In the genomic region with DNA sequence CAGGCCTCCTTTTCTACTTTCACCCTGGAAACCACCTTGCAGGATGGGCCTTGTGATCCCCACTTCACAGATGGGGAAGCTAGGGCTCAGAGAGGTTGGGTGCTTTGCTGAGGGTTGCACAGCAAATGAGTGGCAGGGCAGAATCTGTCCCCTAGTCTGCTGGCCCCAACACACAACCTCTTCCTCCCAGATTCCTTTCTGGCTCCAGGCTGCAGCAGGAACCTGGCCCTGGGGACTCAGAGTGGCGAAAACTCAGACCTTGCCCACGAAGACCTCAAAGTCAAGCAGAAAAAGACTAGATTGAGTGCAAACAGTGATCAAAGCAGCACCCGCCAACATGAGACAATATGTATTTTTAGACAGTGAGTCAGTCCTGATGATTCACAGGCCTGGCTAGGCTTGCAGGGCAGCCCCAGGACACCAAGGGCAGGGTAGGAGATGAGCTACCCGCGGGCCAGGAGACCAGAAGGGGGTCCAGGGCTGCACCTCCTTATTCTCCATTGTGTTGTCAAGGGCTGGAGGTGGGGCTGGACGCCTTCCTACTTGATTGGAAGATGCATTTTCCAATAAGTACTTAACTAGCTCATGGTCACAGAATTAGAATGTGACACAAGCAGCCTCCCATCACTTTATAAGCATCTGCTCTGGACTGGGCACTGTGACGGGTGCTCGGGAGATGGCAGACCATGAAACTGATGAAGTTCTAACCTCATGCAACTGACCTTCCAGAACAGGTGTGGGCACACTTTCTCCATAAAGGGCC, we compare ENCODE assay signal across 13 cellular contexts. TPM values are rescaled to one million over a fixed set of nuclear protein-coding genes. Genes with fewer than 3 reads are reported as not detected.
A peak's percentile ranks its signal among the peaks of the same experiment; 100 is the strongest.
DNase-seq lines count a peak whose midpoint lies in the region; ATAC-seq, FAIRE-seq and TF ChIP-seq lines count a peak whose summit lies in the region.
"Had no signal": no experiment of that assay in that cellular context is flagged by ENCODE, and none has a peak within 500 bp of the region (broad histone marks: within the 10 kb centered on the region; RNA-seq: fewer than 3 reads in every experiment).

No MANE protein-coding gene starts in this region.

- peaks cover 0 to 11% (median 9%) of the 10 kb centered on the region in 4 donors for H3K4me1 ChIP-seq in sigmoid colon
- no peaks in the 10 kb centered on the region for H3K4me1 ChIP-seq in tibial nerve

- no peak for TF ChIP-seq POLR2A in sigmoid colon (IDR thresholded peaks at IDR 0.05)
- TF ChIP-seq POLR2A in GM12892 (IDR thresholded peaks at IDR 0.05; ENCODE audit: low read depth, low read length) = no peak
- TF ChIP-seq POLR2A in tibial nerve (IDR thresholded peaks at IDR 0.05) = no peak

- no peaks in the 10 kb centered on the region for H3K9me3 ChIP-seq in sigmoid colon
- no peaks in the 10 kb centered on the region for H3K9me3 ChIP-seq in tibial nerve
- H3K9me3 ChIP-seq: esophagus muscularis mucosa had no signal

- intact Hi-C loops in sigmoid colon (cut with DNase I) = no loop called here

- TF ChIP-seq EP300 in sigmoid colon (IDR thresholded peaks at IDR 0.05) = no peak
- no peak for TF ChIP-seq EP300 in tibial nerve (IDR thresholded peaks at IDR 0.05)

- peak; percentile 92 for FAIRE-seq in HTR-8/SVneo (lab: Jason Lieb, UNC)
- no peak for FAIRE-seq in GM12892 (lab: Jason Lieb, UNC)

- 80 to 83% methylated on average over 8 of the region's 8 CpGs for WGBS in sigmoid colon, 2 donors
- 60 to 82% methylated on average over 8 of the region's 8 CpGs for WGBS in tibial nerve, 2 donors

- no peak for DNase-seq in HTR-8/SVneo (ENCODE audit: insufficient read length, low spot score)
- DNase-seq in sigmoid colon = peak; percentile 27
- DNase-seq in NCI-H1694 (lab: John Stamatoyannopoulos, UW) = no peak
- no peak for DNase-seq in GM12892 (ENCODE audit: insufficient read length)
- no peak for DNase-seq in cortex of kidney (lab: John Stamatoyannopoulos, UW)
- DNase-seq in tibial nerve (ENCODE audit: low spot score in 2 of 2) = no peak
- DNase-seq: amniotic stem cell had no signal

- ATAC-seq in GM18870 (IDR thresholded peaks at IDR 0.05; ENCODE audit: unreplicated experiment) (peak; percentile 83), esophagus mucosa (peak; percentile 87)

- H3K27ac ChIP-seq in sigmoid colon (no peak overlapping the region), tibial nerve (no peak overlapping the region)
- H3K27ac ChIP-seq: esophagus muscularis mucosa had no signal

- no peak for TF ChIP-seq CTCF in sigmoid colon (IDR thresholded peaks at IDR 0.05)
- no peak for TF ChIP-seq CTCF in tibial nerve (IDR thresholded peaks at IDR 0.05)

- H3K4me3 ChIP-seq in sigmoid colon = no peak overlapping the region
- no peak overlapping the region for H3K4me3 ChIP-seq in tibial nerve
- H3K4me3 ChIP-seq: esophagus muscularis mucosa, skin epidermis had no signal

- H3K36me3 ChIP-seq in sigmoid colon = no peaks in the 10 kb centered on the region
- H3K36me3 ChIP-seq in tibial nerve = no peaks in the 10 kb centered on the region
- H3K36me3 ChIP-seq: esophagus muscularis mucosa had no signal

- no peaks in the 10 kb centered on the region for H3K27me3 ChIP-seq in sigmoid colon
- H3K27me3 ChIP-seq in tibial nerve = no peaks in the 10 kb centered on the region
- H3K27me3 ChIP-seq: esophagus muscularis mucosa had no signal

RNA-seq across cellular contexts. Expression of a gene that starts 23.9 kb away (rescaled TPM):
- total RNA-seq in esophagus mucosa (not detected), sigmoid colon (under 1 TPM in 1 of 4 donors, not detected in 3; 0.14 TPM), tibial nerve (not detected)
- polyA plus RNA-seq in sigmoid colon = not detected
- polyA plus RNA-seq in GM12892 (2012; ENCODE audit: missing spikeins) = not detected
- total RNA-seq: esophagus muscularis mucosa, mesothelial cell of epicardium, OCI-LY7 had no signal
